Comparison of ENCODE assay signal across 30 cellular contexts in the genomic region with DNA sequence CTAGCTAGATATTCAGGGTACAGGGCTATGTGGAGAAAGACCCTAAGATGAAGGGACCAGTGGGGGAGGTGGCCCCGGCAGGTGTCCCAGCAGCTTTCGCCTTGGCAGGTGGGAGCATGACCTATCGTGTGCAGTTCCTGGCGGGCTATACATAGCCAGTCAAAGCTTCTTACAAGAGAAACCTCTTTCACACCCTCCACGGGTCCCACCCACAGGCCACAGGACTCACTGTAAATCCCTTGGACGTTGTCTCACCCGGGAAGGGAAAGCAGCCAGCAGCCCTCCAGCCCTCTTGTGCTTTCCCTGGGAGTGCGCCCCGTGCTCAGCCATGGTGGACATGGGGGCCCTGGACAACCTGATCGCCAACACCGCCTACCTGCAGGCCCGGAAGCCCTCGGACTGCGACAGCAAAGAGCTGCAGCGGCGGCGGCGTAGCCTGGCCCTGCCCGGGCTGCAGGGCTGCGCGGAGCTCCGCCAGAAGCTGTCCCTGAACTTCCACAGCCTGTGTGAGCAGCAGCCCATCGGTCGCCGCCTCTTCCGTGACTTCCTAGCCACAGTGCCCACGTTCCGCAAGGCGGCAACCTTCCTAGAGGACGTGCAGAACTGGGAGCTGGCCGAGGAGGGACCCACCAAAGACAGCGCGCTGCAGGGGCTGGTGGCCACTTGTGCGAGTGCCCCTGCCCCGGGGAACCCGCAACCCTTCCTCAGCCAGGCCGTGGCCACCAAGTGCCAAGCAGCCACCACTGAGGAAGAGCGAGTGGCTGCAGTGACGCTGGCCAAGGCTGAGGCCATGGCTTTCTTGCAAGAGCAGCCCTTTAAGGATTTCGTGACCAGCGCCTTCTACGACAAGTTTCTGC. TPM values are rescaled to one million over a fixed set of nuclear protein-coding genes. Genes with fewer than 3 reads are reported as not detected.
"Had no signal": no experiment of that assay in that cellular context is flagged by ENCODE, and none has a peak within 500 bp of the region (broad histone marks: within the 10 kb centered on the region; RNA-seq: fewer than 3 reads in every experiment).

No MANE protein-coding gene starts in this region.

- H3K4me3 ChIP-seq: coronary artery, gastroesophageal sphincter, heart left ventricle, hepatocyte, left lung, prostate gland, right atrium auricular region, sigmoid colon, testis, tibial artery had no signal

- FAIRE-seq: endometrium, kidney had no signal

- H3K4me1 ChIP-seq: foreskin keratinocyte, gastroesophageal sphincter, heart left ventricle, left lung, parathyroid adenoma, prostate gland, right atrium auricular region, sigmoid colon, testis, tibial artery had no signal

- H3K27ac Mint-ChIP-seq: effector memory CD8-positive, alpha-beta T cell; natural killer cell; stimulated activated effector memory CD8-positive, alpha-beta T cell treated with anti-CD3 and anti-CD28 coated beads, Interleukin-12 subunit alpha, Interleukin-12 subunit beta, amount 100 ng/mL, for 72 hours; type B pancreatic cell had no signal

- DNase-seq: dermis blood vessel endothelial cell; effector memory CD8-positive, alpha-beta T cell; foreskin keratinocyte; heart left ventricle; kidney; left cardiac atrium; left lung; mesendoderm; natural killer cell; sigmoid colon; stimulated activated CD4-positive, alpha-beta T cell treated with anti-CD3 and anti-CD28 coated beads, Interleukin-2, amount 100 ng/mL, for 24 hours; stimulated activated CD4-positive, alpha-beta T cell treated with anti-CD3 and anti-CD28 coated beads, Interleukin-4, amount 100 ng/mL, for 24 hours; stimulated activated naive CD8-positive, alpha-beta T cell treated with anti-CD3 and anti-CD28 coated beads, Interleukin-15, Interleukin-2, amounts not matched to agents 100 U/mL and 50 U/mL, for 24 hours; substantia nigra; testis; tibial artery had no signal

- H2AFZ ChIP-seq: hepatocyte, parathyroid adenoma had no signal

- H3K4me1 Mint-ChIP-seq: stimulated activated effector memory CD8-positive, alpha-beta T cell treated with anti-CD3 and anti-CD28 coated beads, Interleukin-12 subunit alpha, Interleukin-12 subunit beta, amount 100 ng/mL, for 72 hours had no signal

- H3K4me3 Mint-ChIP-seq: effector memory CD8-positive, alpha-beta T cell; natural killer cell; stimulated activated effector memory CD8-positive, alpha-beta T cell treated with anti-CD3 and anti-CD28 coated beads, Interleukin-12 subunit alpha, Interleukin-12 subunit beta, amount 100 ng/mL, for 72 hours; type B pancreatic cell had no signal

- H3K36me3 Mint-ChIP-seq: natural killer cell; stimulated activated effector memory CD8-positive, alpha-beta T cell treated with anti-CD3 and anti-CD28 coated beads, Interleukin-12 subunit alpha, Interleukin-12 subunit beta, amount 100 ng/mL, for 72 hours; type B pancreatic cell had no signal

- H3K9me3 Mint-ChIP-seq: effector memory CD8-positive, alpha-beta T cell; natural killer cell; stimulated activated effector memory CD8-positive, alpha-beta T cell treated with anti-CD3 and anti-CD28 coated beads, Interleukin-12 subunit alpha, Interleukin-12 subunit beta, amount 100 ng/mL, for 72 hours; type B pancreatic cell had no signal

- H3K79me2 ChIP-seq: hepatocyte, parathyroid adenoma had no signal

- H3K4me2 ChIP-seq: hepatocyte had no signal

- ATAC-seq: effector memory CD8-positive, alpha-beta T cell; foreskin keratinocyte; gastroesophageal sphincter; heart left ventricle; left cardiac atrium; left lung; natural killer cell; stimulated activated effector memory CD8-positive, alpha-beta T cell treated with anti-CD3 and anti-CD28 coated beads, Interleukin-12 subunit alpha, Interleukin-12 subunit beta, amount 100 ng/mL, for 72 hours; stimulated activated naive CD8-positive, alpha-beta T cell treated with anti-CD3 and anti-CD28 coated beads, Interleukin-15, Interleukin-2, amounts not matched to agents 100 U/mL and 50 U/mL, for 24 hours had no signal

- H3K9me3 ChIP-seq: gastroesophageal sphincter, heart left ventricle, left lung, prostate gland, right atrium auricular region, sigmoid colon, testis, tibial artery had no signal

- H3K27me3 ChIP-seq: foreskin keratinocyte, gastroesophageal sphincter, heart left ventricle, hepatocyte, left lung, right atrium auricular region, sigmoid colon, testis, tibial artery had no signal

- H3K27ac ChIP-seq: coronary artery, foreskin keratinocyte, gastroesophageal sphincter, heart left ventricle, hepatocyte, left lung, parathyroid adenoma, prostate gland, right atrium auricular region, sigmoid colon, testis, tibial artery had no signal

- H3K9ac ChIP-seq: parathyroid adenoma had no signal

- H3K36me3 ChIP-seq: gastroesophageal sphincter, heart left ventricle, left lung, prostate gland, right atrium auricular region, sigmoid colon, tibial artery had no signal

RNA-seq across cellular contexts. Expression of a gene that starts 15.0 kb away (rescaled TPM):
- total RNA-seq: dermis blood vessel endothelial cell, foreskin keratinocyte, gastroesophageal sphincter, kidney, left cardiac atrium, left lung, lung microvascular endothelial cell, osteoblast, sigmoid colon, skeletal muscle tissue had no signal
- polyA plus RNA-seq: fibroblast of lung, foreskin keratinocyte, hepatocyte, neural cell had no signal
